ENCODE assay signal across 34 cellular contexts in genomic region chr9:108568093-108568492, GRCh38.
DNase-seq lines count a peak whose midpoint lies in the region; ATAC-seq, FAIRE-seq and TF ChIP-seq lines count a peak whose summit lies in the region.
"Had no signal": no experiment of that assay in that cellular context is flagged by ENCODE, and none has a peak within 500 bp of the region (broad histone marks: within the 10 kb centered on the region; RNA-seq: fewer than 3 reads in every experiment).

No MANE protein-coding gene starts in this region.

- no peaks in the 10 kb centered on the region for H3K9me3 Mint-ChIP-seq in MCF 10A (ENCODE audit: unreplicated experiment)
- H3K9me3 Mint-ChIP-seq: activated naive CD8-positive, alpha-beta T cell treated with anti-CD3 and anti-CD28 coated beads, Interleukin-2, amount 50 U/mL, for 24 hours; activated T-cell treated with anti-CD3 and anti-CD28 coated beads, Interleukin-2, amount 50 U/mL, for 4 hours; dendritic cell treated with granulocyte-macrophage colony-stimulating factor and Interleukin-4, amounts not matched to agents 40 ng/mL and 50 ng/mL, for 4 days; neural progenitor cell; stimulated activated naive CD8-positive, alpha-beta T cell treated with anti-CD3 and anti-CD28 coated beads, Interleukin-15, Interleukin-2, amounts not matched to agents 100 ng/mL and 50 ng/mL, for 24 hours had no signal

- no peaks in the 10 kb centered on the region for H3K36me3 ChIP-seq in breast epithelium
- no peaks in the 10 kb centered on the region for H3K36me3 ChIP-seq in PC-3 (ENCODE audit: low read depth, low read length)
- H3K36me3 ChIP-seq in keratinocyte (ENCODE audit: control insufficient read depth in 2 of 2, extremely low read depth in 1 of 2, insufficient read depth in 2 of 2, low read length in 2 of 2) = no peaks in the 10 kb centered on the region
- H3K36me3 ChIP-seq: left lung, MG63, neural progenitor cell had no signal

- ATAC-seq in PC-3 (no peak), GM18909 (IDR thresholded peaks at IDR 0.05; ENCODE audit: poor library complexity, unreplicated experiment) (no peak)
- ATAC-seq: activated CD4-positive, CD25-positive, alpha-beta regulatory T cell treated with anti-CD3 and anti-CD28 coated beads, Interleukin-2, amount 50 U/mL, for 24 hours; activated CD8-positive, alpha-beta memory T cell treated with anti-CD3 and anti-CD28 coated beads, Interleukin-2, amount 10 ng/mL, durations not matched to agents 7 days and 5 days; activated naive CD8-positive, alpha-beta T cell treated with anti-CD3 and anti-CD28 coated beads, Interleukin-2, amount 50 U/mL, for 24 hours; activated T-cell treated with anti-CD3 and anti-CD28 coated beads, Interleukin-2, amount 50 U/mL, for 4 hours; esophagus mucosa; foreskin keratinocyte; left lung; Panc1; right cardiac atrium had no signal

- H3K27me3 ChIP-seq in breast epithelium = no peaks in the 10 kb centered on the region
- H3K27me3 ChIP-seq in PC-3 (ENCODE audit: low read length) = no peaks in the 10 kb centered on the region
- H3K27me3 ChIP-seq in keratinocyte (ENCODE audit: control insufficient read depth, extremely low read depth, insufficient read depth, low read length) = no peaks in the 10 kb centered on the region
- H3K27me3 ChIP-seq: foreskin keratinocyte, left lung, MG63, neural progenitor cell had no signal

- H3K4me3 Mint-ChIP-seq in MCF 10A (ENCODE audit: unreplicated experiment) = no peak overlapping the region
- H3K4me3 Mint-ChIP-seq: activated CD8-positive, alpha-beta memory T cell treated with anti-CD3 and anti-CD28 coated beads, Interleukin-2, amount 10 ng/mL, durations not matched to agents 7 days and 5 days; activated naive CD8-positive, alpha-beta T cell treated with anti-CD3 and anti-CD28 coated beads, Interleukin-2, amount 50 U/mL, for 24 hours; activated T-cell treated with anti-CD3 and anti-CD28 coated beads, Interleukin-2, amount 50 U/mL, for 4 hours; CD4-positive, alpha-beta T cell; dendritic cell treated with granulocyte-macrophage colony-stimulating factor and Interleukin-4, amounts not matched to agents 40 ng/mL and 50 ng/mL, for 4 days; neural progenitor cell; stimulated activated naive CD8-positive, alpha-beta T cell treated with anti-CD3 and anti-CD28 coated beads, Interleukin-15, Interleukin-2, amounts not matched to agents 100 ng/mL and 50 ng/mL, for 24 hours had no signal

- H2AFZ ChIP-seq in PC-3 (ENCODE audit: low read length) (no peak overlapping the region), keratinocyte (ENCODE audit: control insufficient read depth, low read length) (no peak overlapping the region)
- H2AFZ ChIP-seq: neural progenitor cell had no signal

- H3K27ac Mint-ChIP-seq in MCF 10A (ENCODE audit: low read depth, unreplicated experiment) = peak overlapping the region; percentile 96
- H3K27ac Mint-ChIP-seq: activated CD8-positive, alpha-beta memory T cell treated with anti-CD3 and anti-CD28 coated beads, Interleukin-2, amount 10 ng/mL, durations not matched to agents 7 days and 5 days; activated naive CD8-positive, alpha-beta T cell treated with anti-CD3 and anti-CD28 coated beads, Interleukin-2, amount 50 U/mL, for 24 hours; CD4-positive, alpha-beta T cell; dendritic cell treated with granulocyte-macrophage colony-stimulating factor and Interleukin-4, amounts not matched to agents 40 ng/mL and 50 ng/mL, for 4 days; neural progenitor cell; stimulated activated naive CD8-positive, alpha-beta T cell treated with anti-CD3 and anti-CD28 coated beads, Interleukin-15, Interleukin-2, amounts not matched to agents 100 ng/mL and 50 ng/mL, for 24 hours had no signal

- TF ChIP-seq POLR2A in breast epithelium (IDR thresholded peaks at IDR 0.05) = no peak

- FAIRE-seq in keratinocyte (lab: Jason Lieb, UNC) = peak; percentile 83
- FAIRE-seq: A204.1, H1, urothelium cell line had no signal

- H3K79me2 ChIP-seq in PC-3 (ENCODE audit: low read length) = no peaks in the 10 kb centered on the region
- H3K79me2 ChIP-seq in keratinocyte (ENCODE audit: control insufficient read depth, insufficient read depth, low read length) = no peaks in the 10 kb centered on the region

- H3K9me1 ChIP-seq in keratinocyte (ENCODE audit: control insufficient read depth, extremely low read depth, insufficient read depth, low read length) = no peaks in the 10 kb centered on the region

- DNase-seq in MCF 10A (ENCODE audit: unreplicated experiment) = peak; percentile 52
- DNase-seq in breast epithelium (ENCODE audit: low spot score in 2 of 2) = no peak
- peak; percentile 43 for DNase-seq in PC-3
- no peak for DNase-seq in keratinocyte (ENCODE audit: low read depth, low spot score)
- no peak for DNase-seq in activated effector memory CD4-positive, alpha-beta T cell treated with Interleukin-2 at 50 U/mL for 16 hours
- no peak for DNase-seq in head of caudate nucleus
- no peak for DNase-seq in activated naive CD4-positive, alpha-beta T cell treated with Interleukin-2 at 50 U/mL for 16 hours
- DNase-seq: activated CD4-positive, alpha-beta T cell treated with anti-CD3 and anti-CD28 coated beads, Interleukin-2, amount 50 U/mL, for 4 hours; activated CD8-positive, alpha-beta memory T cell treated with anti-CD3 and anti-CD28 coated beads, Interleukin-2, amount 10 ng/mL, durations not matched to agents 7 days and 5 days; activated gamma-delta T cell treated with Interleukin-2 at 50 U/mL for 16 hours; activated naive CD8-positive, alpha-beta T cell treated with anti-CD3 and anti-CD28 coated beads, Interleukin-2, amount 50 U/mL, for 24 hours; activated T-cell treated with anti-CD3 and anti-CD28 coated beads, Interleukin-2, amount 50 U/mL, for 4 hours; AML-193; CD4-positive, alpha-beta T cell; foreskin keratinocyte; hypothalamus; KBM-7; left lung; MG63; NCI-H1417 treated with DMSO at 0.1 percent for 48 hours; NCI-H510A; right cardiac atrium; stimulated activated CD8-positive, alpha-beta memory T cell treated with anti-CD3 and anti-CD28 coated beads, Interleukin-4, amount 100 ng/mL, for 48 hours; T-helper 2 cell had no signal

- BruUV-seq in MCF 10A (replicated peaks; lab: Mats Ljungman, UMichigan) = no TSS peak
- no TSS peak for BruUV-seq in PC-3 (replicated peaks; lab: Mats Ljungman, UMichigan)

- H3K9me3 ChIP-seq in breast epithelium (no peaks in the 10 kb centered on the region), PC-3 (ENCODE audit: low read length) (no peaks in the 10 kb centered on the region), keratinocyte (ENCODE audit: control insufficient read depth, low read depth, low read length) (no peaks in the 10 kb centered on the region)
- H3K9me3 ChIP-seq: left lung, MG63 had no signal

- H3K27me3 Mint-ChIP-seq in MCF 10A (ENCODE audit: insufficient read depth, unreplicated experiment) = no peaks in the 10 kb centered on the region
- H3K27me3 Mint-ChIP-seq: activated CD8-positive, alpha-beta memory T cell treated with anti-CD3 and anti-CD28 coated beads, Interleukin-2, amount 10 ng/mL, durations not matched to agents 7 days and 5 days; dendritic cell treated with granulocyte-macrophage colony-stimulating factor and Interleukin-4, amounts not matched to agents 40 ng/mL and 50 ng/mL, for 4 days had no signal

- peaks cover 40% of the 10 kb centered on the region for H3K4me1 Mint-ChIP-seq in MCF 10A (ENCODE audit: insufficient read depth, unreplicated experiment)
- H3K4me1 Mint-ChIP-seq: activated CD8-positive, alpha-beta memory T cell treated with anti-CD3 and anti-CD28 coated beads, Interleukin-2, amount 10 ng/mL, durations not matched to agents 7 days and 5 days; activated naive CD8-positive, alpha-beta T cell treated with anti-CD3 and anti-CD28 coated beads, Interleukin-2, amount 50 U/mL, for 24 hours; neural progenitor cell had no signal

- no peaks in the 10 kb centered on the region for H4K20me1 ChIP-seq in PC-3 (ENCODE audit: low read length)
- H4K20me1 ChIP-seq in keratinocyte (ENCODE audit: control insufficient read depth, extremely low read depth, insufficient read depth, low read length) = no peaks in the 10 kb centered on the region

- POLR2A ChIA-PET in MCF 10A (lab: Yijun Ruan, JAX) = interaction anchor here (0.6 to 8.1 kb wide), 27 partner anchors 10 to 1145 kb away, joined by 3 to 95 read pairs (median 4); partner anchors contain the start of gene KLF4
- POLR2A ChIA-PET in PC-3 (lab: Charles Lee; ENCODE audit: unreplicated experiment) = no interaction called here

- H3K27ac ChIP-seq in breast epithelium = no peak overlapping the region
- H3K27ac ChIP-seq in PC-3 (ENCODE audit: low read length) = no peak overlapping the region
- no peak overlapping the region for H3K27ac ChIP-seq in keratinocyte (ENCODE audit: control insufficient read depth, insufficient read depth, low read length)
- H3K27ac ChIP-seq: foreskin keratinocyte, left lung, neural progenitor cell had no signal

- H3K4me2 ChIP-seq in PC-3 (ENCODE audit: low read length) (no peak overlapping the region), keratinocyte (ENCODE audit: control insufficient read depth, extremely low read depth, insufficient read depth, low read depth, low read length) (no peak overlapping the region)
- H3K4me2 ChIP-seq: neural progenitor cell had no signal

- CTCF ChIA-PET in MCF 10A (lab: Yijun Ruan, JAX) (interaction anchor here (0.6 to 10.8 kb wide), 13 partner anchors 90 to 1086 kb away, joined by 3 to 123 read pairs (median 4); no protein-coding TSS in a partner anchor), PC-3 (lab: Charles Lee) (interaction anchor here (0.7 kb wide), 1 partner anchor 152 kb away, joined by 3 read pairs; no protein-coding TSS in a partner anchor)

- dilution Hi-C loops in keratinocyte (cut with MboI; ENCODE audit: extremely low pct_ligation_motif_present, low sequenced_read_pairs) = no loop called here

- H3K4me1 ChIP-seq in breast epithelium (no peaks in the 10 kb centered on the region), PC-3 (ENCODE audit: insufficient read depth, low read length) (peaks cover 8% of the 10 kb centered on the region), keratinocyte (ENCODE audit: control insufficient read depth, extremely low read depth, insufficient read depth, low read length) (peaks cover 40% of the 10 kb centered on the region)
- H3K4me1 ChIP-seq: left lung, neural progenitor cell had no signal

- H3K4me3 ChIP-seq in breast epithelium (no peak overlapping the region), PC-3 (ENCODE audit: low read length) (no peak overlapping the region), keratinocyte (ENCODE audit: control insufficient read depth in 2 of 3, extremely low read depth in 1 of 3, insufficient read depth in 2 of 3, low read depth in 1 of 3, low read length in 3 of 3) (no peak overlapping the region)
- H3K4me3 ChIP-seq: left lung, MG63, neural progenitor cell had no signal

- TF ChIP-seq CTCF in MCF 10A (IDR thresholded peaks at IDR 0.05; ENCODE audit: unreplicated experiment) (no peak), breast epithelium (IDR thresholded peaks at IDR 0.05) (no peak), PC-3 (conservative IDR thresholded peaks at IDR 0.05; ENCODE audit: low read depth, low read length) (no peak), keratinocyte (optimal IDR thresholded peaks at IDR 0.05 in 1 of 3, IDR thresholded peaks at IDR 0.05 in 1 of 3, conservative IDR thresholded peaks at IDR 0.05 in 1 of 3; ENCODE audit: extremely low read depth in 1 of 3, insufficient read depth in 2 of 3, low read length in 3 of 3) (no peak)

- no peaks in the 10 kb centered on the region for H3F3A ChIP-seq in PC-3 (ENCODE audit: low read length, unreplicated experiment)

- H3K36me3 Mint-ChIP-seq in MCF 10A (ENCODE audit: insufficient read depth, unreplicated experiment) = no peaks in the 10 kb centered on the region
- H3K36me3 Mint-ChIP-seq: activated CD8-positive, alpha-beta memory T cell treated with anti-CD3 and anti-CD28 coated beads, Interleukin-2, amount 10 ng/mL, durations not matched to agents 7 days and 5 days; neural progenitor cell had no signal

- H3K9ac ChIP-seq in PC-3 (ENCODE audit: low read length) = no peak overlapping the region
- H3K9ac ChIP-seq in keratinocyte (ENCODE audit: control insufficient read depth, extremely low read depth, insufficient read depth, low read length) = no peak overlapping the region
- H3K9ac ChIP-seq: neural progenitor cell had no signal

- H3K9me2 ChIP-seq in PC-3 (replicated peaks; ENCODE audit: low read length) = no peaks in the 10 kb centered on the region

- intact Hi-C loops in MCF 10A (cut with micrococcal nuclease) = loop anchor here (5.0 kb wide), 1 partner anchor 836 kb away; no protein-coding TSS in a partner anchor
- intact Hi-C loops in breast epithelium (cut with DNase I; ENCODE audit: low total_unique reads) = loop anchor here (10.0 kb wide), 1 partner anchor 863 kb away; no protein-coding TSS in a partner anchor
- intact Hi-C loops in PC-3 (cut with micrococcal nuclease) = loop anchor here (5.0 to 10.0 kb wide), 6 partner anchors 107 to 1146 kb away; no protein-coding TSS in a partner anchor
- intact Hi-C loops in head of caudate nucleus (cut with DNase I) = loop anchor here (10.0 kb wide), 1 partner anchor 1083 kb away; the partner anchor contains the start of gene KLF4

Comparison
In these comparisons a context has a peak if more than half of its experiments do, and no peak if none do; other contexts are left out.
1. DNase-seq: peak in MCF 10A (single experiment) and PC-3 (single experiment); none in breast epithelium (0 of 2), keratinocyte (single experiment), activated effector memory CD4-positive, alpha-beta T cell treated with Interleukin-2 at 50 U/mL for 16 hours (single experiment), head of caudate nucleus (0 of 42) and activated naive CD4-positive, alpha-beta T cell treated with Interleukin-2 at 50 U/mL for 16 hours (single experiment).